21 cellular contexts compared by ENCODE assay signal in genomic region chr5:175494271-175495183, GRCh38. TPM values are rescaled to one million over a fixed set of nuclear protein-coding genes. Genes with fewer than 3 reads are reported as not detected.
DNase-seq lines count a peak whose midpoint lies in the region; ATAC-seq and TF ChIP-seq lines count a peak whose summit lies in the region.
"Had no signal": no experiment of that assay in that cellular context is flagged by ENCODE, and none has a peak within 500 bp of the region (broad histone marks: within the 10 kb centered on the region; RNA-seq: fewer than 3 reads in every experiment).

No MANE protein-coding gene starts in this region.

- ATAC-seq in activated naive CD4-positive, alpha-beta T cell treated with anti-CD3 and anti-CD28 coated beads, Interleukin-2, amount 50 U/mL, for 72 hours = peak; percentile 72 to 91
- no peak for ATAC-seq in HG02798 (IDR thresholded peaks at IDR 0.05; ENCODE audit: poor library complexity, unreplicated experiment)
- ATAC-seq: CD8-positive, alpha-beta T cell had no signal

- peaks cover 2% of the 10 kb centered on the region for H4K20me1 ChIP-seq in hepatocyte (ENCODE audit: insufficient read depth, poor library complexity, severe bottlenecking)

- no peaks in the 10 kb centered on the region for H3K9me3 Mint-ChIP-seq in T-helper 2 cell treated with Interferon-gamma antibody and Interleukin-4, amounts not matched to agents 5 μg/mL and 100 μg/mL, for 36 hours
- peaks cover 0 to 4% of the 10 kb centered on the region in 2 donors for H3K9me3 Mint-ChIP-seq in activated naive CD4-positive, alpha-beta T cell treated with anti-CD3 and anti-CD28 coated beads, Interleukin-2, amount 50 U/mL, for 72 hours
- H3K9me3 Mint-ChIP-seq: CD8-positive, alpha-beta T cell; dendritic cell treated with granulocyte-macrophage colony-stimulating factor and Interleukin-4, amounts not matched to agents 40 ng/mL and 50 ng/mL, for 4 days had no signal

- H3K4me3 Mint-ChIP-seq in T-helper 2 cell treated with Interferon-gamma antibody and Interleukin-4, amounts not matched to agents 5 μg/mL and 100 μg/mL, for 36 hours = no peak overlapping the region
- H3K4me3 Mint-ChIP-seq: CD8-positive, alpha-beta T cell; dendritic cell treated with granulocyte-macrophage colony-stimulating factor and Interleukin-4, amounts not matched to agents 40 ng/mL and 50 ng/mL, for 4 days had no signal

- H3K27ac Mint-ChIP-seq in T-helper 2 cell treated with Interferon-gamma antibody and Interleukin-4, amounts not matched to agents 5 μg/mL and 100 μg/mL, for 36 hours = peak overlapping the region; percentile 15
- peak overlapping the region; percentile 92 to 94 for H3K27ac Mint-ChIP-seq in activated naive CD4-positive, alpha-beta T cell treated with anti-CD3 and anti-CD28 coated beads, Interleukin-2, amount 50 U/mL, for 72 hours
- H3K27ac Mint-ChIP-seq: dendritic cell treated with granulocyte-macrophage colony-stimulating factor and Interleukin-4, amounts not matched to agents 40 ng/mL and 50 ng/mL, for 4 days; progenitor cell of endocrine pancreas had no signal

- peaks cover 63% of the 10 kb centered on the region for H3K36me3 Mint-ChIP-seq in T-helper 2 cell treated with Interferon-gamma antibody and Interleukin-4, amounts not matched to agents 5 μg/mL and 100 μg/mL, for 36 hours (ENCODE audit: low read depth)
- H3K36me3 Mint-ChIP-seq in activated naive CD4-positive, alpha-beta T cell treated with anti-CD3 and anti-CD28 coated beads, Interleukin-2, amount 50 U/mL, for 72 hours = peaks cover 32 to 61% of the 10 kb centered on the region in 2 donors

- H3K9me2 ChIP-seq in hepatocyte (replicated peaks; ENCODE audit: insufficient read depth) = no peaks in the 10 kb centered on the region

- WGBS in hepatocyte (ENCODE audit: low lambda C conversion rate, missing lambda C conversion rate) = 79% methylated on average over 17 of the region's 17 CpGs

- H3K79me2 ChIP-seq in hepatocyte = peaks cover 56% of the 10 kb centered on the region

- no peak overlapping the region for H3K4me2 ChIP-seq in hepatocyte

- H3K27ac ChIP-seq in hepatocyte = peak overlapping the region; percentile 39
- H3K27ac ChIP-seq: ascending aorta, suprapubic skin had no signal

- no peak overlapping the region for H3K4me3 ChIP-seq in hepatocyte
- H3K4me3 ChIP-seq: ascending aorta, suprapubic skin had no signal

- peaks cover 5% of the 10 kb centered on the region for H3K4me1 ChIP-seq in hepatocyte (ENCODE audit: insufficient read depth)
- H3K4me1 ChIP-seq: ascending aorta, suprapubic skin had no signal

- no peak for DNase-seq in T-helper 2 cell treated with Interferon-gamma antibody and Interleukin-4, amounts not matched to agents 5 μg/mL and 100 μg/mL, for 36 hours (ENCODE audit: low spot score)
- no peak for DNase-seq in T-helper 2 cell
- DNase-seq in Caki2 (ENCODE audit: low read depth) = peak; percentile 33
- DNase-seq in activated naive CD4-positive, alpha-beta T cell treated with anti-CD3 and anti-CD28 coated beads, Interleukin-2, amount 50 U/mL, for 72 hours (ENCODE audit: low spot score in 2 of 2) = no peak
- no peak for DNase-seq in hepatocyte (ENCODE audit: low spot score)
- DNase-seq in AG20443 (ENCODE audit: low spot score) = no peak
- DNase-seq in SW480 (ENCODE audit: low spot score) = no peak
- DNase-seq: 8988T, EL, H7, hypothalamus, KBM-7, NCI-H1417, NCI-H446 had no signal

- H2AFZ ChIP-seq in hepatocyte = no peak overlapping the region

- in situ Hi-C loops in Caki2 (cut with HindIII; ENCODE audit: low pct_unique_long_range_greater_than_20kb, low sequenced_read_pairs) = no loop called here

- no peaks in the 10 kb centered on the region for H3K27me3 Mint-ChIP-seq in T-helper 2 cell treated with Interferon-gamma antibody and Interleukin-4, amounts not matched to agents 5 μg/mL and 100 μg/mL, for 36 hours (ENCODE audit: low read depth)
- H3K27me3 Mint-ChIP-seq: dendritic cell treated with granulocyte-macrophage colony-stimulating factor and Interleukin-4, amounts not matched to agents 40 ng/mL and 50 ng/mL, for 4 days; progenitor cell of endocrine pancreas had no signal

- H3K9me3 ChIP-seq in hepatocyte (ENCODE audit: low read depth) = no peaks in the 10 kb centered on the region
- H3K9me3 ChIP-seq: ascending aorta, suprapubic skin had no signal

- no peak for TF ChIP-seq CTCF in hepatocyte (IDR thresholded peaks at IDR 0.05; ENCODE audit: poor library complexity)

- no peaks in the 10 kb centered on the region for H3K36me3 ChIP-seq in hepatocyte (replicated peaks; ENCODE audit: insufficient read depth, low read depth)

- peaks cover 38% of the 10 kb centered on the region for H3K4me1 Mint-ChIP-seq in T-helper 2 cell treated with Interferon-gamma antibody and Interleukin-4, amounts not matched to agents 5 μg/mL and 100 μg/mL, for 36 hours (ENCODE audit: low read depth)

- H3K27me3 ChIP-seq in hepatocyte = no peaks in the 10 kb centered on the region
- H3K27me3 ChIP-seq: ascending aorta, suprapubic skin had no signal

RNA-seq across cellular contexts. Expression of gene SFXN1, which starts 16.2 kb away (rescaled TPM):
- 199 and 231 TPM in 2 replicates for total RNA-seq in Caki2 (2014; rRNA removed; shearing (Covaris generic); ENCODE audit: low replicate concordance)
- total RNA-seq in activated naive CD4-positive, alpha-beta T cell treated with anti-CD3 and anti-CD28 coated beads, Interleukin-2, amount 50 U/mL, for 72 hours = 100 to 1,000 TPM; 320 to 351 TPM
- 82.4 and 110 TPM in 2 replicates for total RNA-seq in hepatocyte
- 57.0 and 60.0 TPM in 2 replicates for polyA plus RNA-seq in hepatocyte

RNA-seq across cellular contexts. Expression of gene DRD1, which starts 50.5 kb away (rescaled TPM):
- not detected in 2 replicates for total RNA-seq in Caki2 (2014; rRNA removed; shearing (Covaris generic); ENCODE audit: low replicate concordance)
- total RNA-seq in activated naive CD4-positive, alpha-beta T cell treated with anti-CD3 and anti-CD28 coated beads, Interleukin-2, amount 50 U/mL, for 72 hours = not detected
- total RNA-seq in hepatocyte = 0.80 and 1.2 TPM in 2 replicates
- polyA plus RNA-seq in hepatocyte = 0.25 and 0.33 TPM in 2 replicates
- total RNA-seq: CD8-positive, alpha-beta T cell; myocyte; progenitor cell of endocrine pancreas had no signal
